ENCODE assay signal across 18 cellular contexts in genomic region chr1:37949524-37950152, GRCh38. TPM values are rescaled to one million over a fixed set of nuclear protein-coding genes. Genes with fewer than 3 reads are reported as not detected.
DNase-seq lines count a peak whose midpoint lies in the region; ATAC-seq and TF ChIP-seq lines count a peak whose summit lies in the region.
"Had no signal": no experiment of that assay in that cellular context is flagged by ENCODE, and none has a peak within 500 bp of the region (broad histone marks: within the 10 kb centered on the region; RNA-seq: fewer than 3 reads in every experiment).

No MANE protein-coding gene starts in this region.

- H3K36me3 ChIP-seq in HEK293 (ENCODE audit: control insufficient read depth in 2 of 2, insufficient read depth in 1 of 2, low read length in 2 of 2): no peaks in the 10 kb centered on the region
- H3K36me3 ChIP-seq: HAP-1 had no signal

- H3K27ac ChIP-seq in HEK293 (ENCODE audit: extremely low read depth, low read depth, low read length): no peak overlapping the region

- H3K36me3 Mint-ChIP-seq in activated naive CD4-positive, alpha-beta T cell treated with anti-CD3 and anti-CD28 coated beads, Interleukin-2, amount 50 U/mL, for 72 hours: no peaks in the 10 kb centered on the region
- no peaks in the 10 kb centered on the region for H3K36me3 Mint-ChIP-seq in activated naive CD4-positive, alpha-beta T cell treated with anti-CD3 and anti-CD28 coated beads for 36 hours (ENCODE audit: low read depth)
- no peaks in the 10 kb centered on the region for H3K36me3 Mint-ChIP-seq in chondrocyte (ENCODE audit: low read depth)
- H3K36me3 Mint-ChIP-seq in stimulated activated effector memory CD8-positive, alpha-beta T cell treated with anti-CD3 and anti-CD28 coated beads, Interleukin-12 subunit alpha, Interleukin-12 subunit beta, amount 100 ng/mL, for 72 hours: peaks cover 6% of the 10 kb centered on the region
- H3K36me3 Mint-ChIP-seq: CD8-positive, alpha-beta T cell had no signal

- DNase-seq in activated naive CD4-positive, alpha-beta T cell treated with anti-CD3 and anti-CD28 coated beads, Interleukin-2, amount 50 U/mL, for 72 hours (ENCODE audit: low spot score in 2 of 2): no peak
- DNase-seq in activated naive CD4-positive, alpha-beta T cell treated with anti-CD3 and anti-CD28 coated beads for 36 hours: no peak
- DNase-seq in chondrocyte (ENCODE audit: low spot score): peak; percentile 74
- no peak for DNase-seq in stimulated activated effector memory CD8-positive, alpha-beta T cell treated with anti-CD3 and anti-CD28 coated beads, Interleukin-12 subunit alpha, Interleukin-12 subunit beta, amount 100 ng/mL, for 72 hours (ENCODE audit: low spot score in 2 of 2)
- no peak for DNase-seq in NCI-H82 treated with DMSO at 0.1 percent for 48 hours (lab: John Stamatoyannopoulos, UW; ENCODE audit: unreplicated experiment)
- DNase-seq in ecto neural progenitor cell (ENCODE audit: low spot score): no peak
- DNase-seq: 8988T; CD8-positive, alpha-beta T cell; DMS79; KG1; NCI-H1436; NCI-H2029 treated with DMSO at 0.1 percent for 48 hours; NCI-H2171 treated with DMSO at 0.1 percent for 48 hours; NCI-H446 treated with DMSO at 0.1 percent for 48 hours; NCI-H748 treated with DMSO at 0.1 percent for 48 hours had no signal

- no peaks in the 10 kb centered on the region for H3K4me1 ChIP-seq in HEK293 (ENCODE audit: control insufficient read depth, insufficient read depth, low read length)

- H3K4me1 Mint-ChIP-seq in activated naive CD4-positive, alpha-beta T cell treated with anti-CD3 and anti-CD28 coated beads for 36 hours (ENCODE audit: low read depth): peaks cover 14% of the 10 kb centered on the region
- peaks cover 22% of the 10 kb centered on the region for H3K4me1 Mint-ChIP-seq in chondrocyte (ENCODE audit: low read depth)
- H3K4me1 Mint-ChIP-seq in stimulated activated effector memory CD8-positive, alpha-beta T cell treated with anti-CD3 and anti-CD28 coated beads, Interleukin-12 subunit alpha, Interleukin-12 subunit beta, amount 100 ng/mL, for 72 hours: peaks cover 22% of the 10 kb centered on the region

- intact Hi-C loops in activated naive CD4-positive, alpha-beta T cell treated with anti-CD3 and anti-CD28 coated beads for 36 hours (cut with micrococcal nuclease): no loop called here

- peak overlapping the region; percentile 39 to 64 for H3K27ac Mint-ChIP-seq in activated naive CD4-positive, alpha-beta T cell treated with anti-CD3 and anti-CD28 coated beads, Interleukin-2, amount 50 U/mL, for 72 hours
- no peak overlapping the region for H3K27ac Mint-ChIP-seq in activated naive CD4-positive, alpha-beta T cell treated with anti-CD3 and anti-CD28 coated beads for 36 hours
- H3K27ac Mint-ChIP-seq in chondrocyte (ENCODE audit: unreplicated experiment): no peak overlapping the region
- H3K27ac Mint-ChIP-seq in stimulated activated effector memory CD8-positive, alpha-beta T cell treated with anti-CD3 and anti-CD28 coated beads, Interleukin-12 subunit alpha, Interleukin-12 subunit beta, amount 100 ng/mL, for 72 hours: peak overlapping the region; percentile 48
- H3K27ac Mint-ChIP-seq: CD8-positive, alpha-beta T cell had no signal

- no peak overlapping the region for H3K4me3 ChIP-seq in HEK293 (ENCODE audit: low read depth, low read length)
- H3K4me3 ChIP-seq: HAP-1 had no signal

- H3K9me3 ChIP-seq in HEK293 (ENCODE audit: control insufficient read depth, insufficient read depth, low read depth, low read length): no peaks in the 10 kb centered on the region
- H3K9me3 ChIP-seq: HAP-1 had no signal

- no peaks in the 10 kb centered on the region for H3K9me3 Mint-ChIP-seq in activated naive CD4-positive, alpha-beta T cell treated with anti-CD3 and anti-CD28 coated beads, Interleukin-2, amount 50 U/mL, for 72 hours
- H3K9me3 Mint-ChIP-seq in activated naive CD4-positive, alpha-beta T cell treated with anti-CD3 and anti-CD28 coated beads for 36 hours: no peaks in the 10 kb centered on the region
- H3K9me3 Mint-ChIP-seq in chondrocyte (ENCODE audit: low read depth): no peaks in the 10 kb centered on the region
- no peaks in the 10 kb centered on the region for H3K9me3 Mint-ChIP-seq in stimulated activated effector memory CD8-positive, alpha-beta T cell treated with anti-CD3 and anti-CD28 coated beads, Interleukin-12 subunit alpha, Interleukin-12 subunit beta, amount 100 ng/mL, for 72 hours
- H3K9me3 Mint-ChIP-seq: CD8-positive, alpha-beta T cell had no signal

- CTCF ChIA-PET in activated naive CD4-positive, alpha-beta T cell treated with anti-CD3 and anti-CD28 coated beads for 36 hours (lab: Charles Lee): no interaction called here
- CTCF ChIA-PET in HEK293 (lab: Yijun Ruan, JAX): interaction anchor here (0.7 kb wide), 2 partner anchors 30 to 1500 kb away, joined by 3 read pairs; no protein-coding TSS in a partner anchor

- no peak for TF ChIP-seq CTCF in HEK293 (tag by site-specific recombination; IDR thresholded peaks at IDR 0.05)
- TF ChIP-seq CTCF in chondrocyte (IDR thresholded peaks at IDR 0.05): no peak

- no peaks in the 10 kb centered on the region for H3K27me3 Mint-ChIP-seq in activated naive CD4-positive, alpha-beta T cell treated with anti-CD3 and anti-CD28 coated beads for 36 hours (ENCODE audit: low read depth)
- no peaks in the 10 kb centered on the region for H3K27me3 Mint-ChIP-seq in chondrocyte (ENCODE audit: low read depth)

- POLR2A ChIA-PET in HEK293 (lab: Yijun Ruan, JAX): interaction anchor here (1.8 to 4.1 kb wide), 2 partner anchors 13 to 18 kb away, joined by 4 to 16 read pairs; no protein-coding TSS in a partner anchor

- ATAC-seq in activated naive CD4-positive, alpha-beta T cell treated with anti-CD3 and anti-CD28 coated beads, Interleukin-2, amount 50 U/mL, for 72 hours: no peak
- no peak for ATAC-seq in stimulated activated effector memory CD8-positive, alpha-beta T cell treated with anti-CD3 and anti-CD28 coated beads, Interleukin-12 subunit alpha, Interleukin-12 subunit beta, amount 100 ng/mL, for 72 hours
- ATAC-seq in GM21526 (IDR thresholded peaks at IDR 0.05; ENCODE audit: low FRiP score, unreplicated experiment): no peak
- ATAC-seq: CD8-positive, alpha-beta T cell had no signal

- no peak overlapping the region for H3K4me3 Mint-ChIP-seq in activated naive CD4-positive, alpha-beta T cell treated with anti-CD3 and anti-CD28 coated beads for 36 hours
- H3K4me3 Mint-ChIP-seq in chondrocyte (ENCODE audit: unreplicated experiment): no peak overlapping the region
- H3K4me3 Mint-ChIP-seq in stimulated activated effector memory CD8-positive, alpha-beta T cell treated with anti-CD3 and anti-CD28 coated beads, Interleukin-12 subunit alpha, Interleukin-12 subunit beta, amount 100 ng/mL, for 72 hours: no peak overlapping the region
- H3K4me3 Mint-ChIP-seq: CD8-positive, alpha-beta T cell had no signal

TF ChIP-seq in HEK293, 187 proteins besides CTCF, POLR2A, EP300 and RAD21:
- TF ChIP-seq GLI4 (tag by site-specific recombination; IDR thresholded peaks at IDR 0.05): no peak
- TF ChIP-seq ZNF169 (tag by site-specific recombination; IDR thresholded peaks at IDR 0.05): no peak
- TF ChIP-seq SALL2 (tag by site-specific recombination; IDR thresholded peaks at IDR 0.05; ENCODE audit: borderline replicate concordance): no peak
- TF ChIP-seq REST (tag by site-specific recombination; IDR thresholded peaks at IDR 0.05): peak; percentile 87
- no peak for TF ChIP-seq ZNF530 (tag by site-specific recombination; IDR thresholded peaks at IDR 0.05; ENCODE audit: low read depth)
- peak; percentile 25 for TF ChIP-seq GLIS1 (tag by site-specific recombination; IDR thresholded peaks at IDR 0.05)

RNA-seq across cellular contexts. Expression of gene INPP5B, which starts 2.8 kb away (rescaled TPM):
- 10 to 100 TPM; 34.2 to 52.7 TPM for total RNA-seq in activated naive CD4-positive, alpha-beta T cell treated with anti-CD3 and anti-CD28 coated beads, Interleukin-2, amount 50 U/mL, for 72 hours
- 10 to 100 TPM; 30.4 to 31.2 TPM for total RNA-seq in activated naive CD4-positive, alpha-beta T cell treated with anti-CD3 and anti-CD28 coated beads for 36 hours
- 18.7 to 21.2 TPM (median 20.6 TPM) in 3 replicates for total RNA-seq in chondrocyte

RNA-seq across cellular contexts. Expression of gene SF3A3, which starts 40.2 kb away (rescaled TPM):
- total RNA-seq in activated naive CD4-positive, alpha-beta T cell treated with anti-CD3 and anti-CD28 coated beads, Interleukin-2, amount 50 U/mL, for 72 hours: 10 to 100 TPM; 92.9 to 99.3 TPM
- total RNA-seq in activated naive CD4-positive, alpha-beta T cell treated with anti-CD3 and anti-CD28 coated beads for 36 hours: 10 to 100 TPM; 88.2 to 89.9 TPM
- total RNA-seq in chondrocyte: 45.6 to 60.4 TPM (median 46.2 TPM) in 3 replicates

RNA-seq across cellular contexts. Expression of gene FHL3, which starts 55.7 kb away (rescaled TPM):
- total RNA-seq in activated naive CD4-positive, alpha-beta T cell treated with anti-CD3 and anti-CD28 coated beads, Interleukin-2, amount 50 U/mL, for 72 hours: 10 to 100 TPM; 17.9 to 39.0 TPM
- 10 to 100 TPM; 12.1 to 12.7 TPM for total RNA-seq in activated naive CD4-positive, alpha-beta T cell treated with anti-CD3 and anti-CD28 coated beads for 36 hours
- 57.9 to 72.6 TPM (median 58.9 TPM) in 3 replicates for total RNA-seq in chondrocyte

Comparison
In these comparisons a context has a peak if more than half of its experiments do, and no peak if none do; other contexts are left out.
1. H3K27ac Mint-ChIP-seq: peak in activated naive CD4-positive, alpha-beta T cell treated with anti-CD3 and anti-CD28 coated beads, Interleukin-2, amount 50 U/mL, for 72 hours (2 of 2) and stimulated activated effector memory CD8-positive, alpha-beta T cell treated with anti-CD3 and anti-CD28 coated beads, Interleukin-12 subunit alpha, Interleukin-12 subunit beta, amount 100 ng/mL, for 72 hours (single experiment); none in activated naive CD4-positive, alpha-beta T cell treated with anti-CD3 and anti-CD28 coated beads for 36 hours (single experiment) and chondrocyte (single experiment).